In genomic region chr11:123751777-123752176, GRCh38 we compare ENCODE assay signal across 38 cellular contexts. TPM values are rescaled to one million over a fixed set of nuclear protein-coding genes. Genes with fewer than 3 reads are reported as not detected.
"Had no signal": no experiment of that assay in that cellular context is flagged by ENCODE, and none has a peak within 500 bp of the region (broad histone marks: within the 10 kb centered on the region; RNA-seq: fewer than 3 reads in every experiment).

No MANE protein-coding gene starts in this region.

- H3K9me3 ChIP-seq: gastroesophageal sphincter had no signal

- H3K27ac ChIP-seq: brain microvascular endothelial cell, coronary artery, dorsolateral prefrontal cortex, esophagus squamous epithelium, gastroesophageal sphincter had no signal

- H3K4me3 Mint-ChIP-seq: activated CD4-positive, alpha-beta memory T cell treated with anti-CD3 and anti-CD28 coated beads for 36 hours; activated CD4-positive, alpha-beta T cell treated with anti-CD3 and anti-CD28 coated beads for 36 hours; activated CD4-positive, alpha-beta T cell treated with anti-CD3 and anti-CD28 coated beads, Interleukin-2, amount 10 ng/mL, durations not matched to agents 24 days and 14 days; activated CD8-positive, alpha-beta memory T cell treated with anti-CD3 and anti-CD28 coated beads, Interleukin-2, amount 10 ng/mL, durations not matched to agents 7 days and 5 days; activated CD8-positive, alpha-beta T cell treated with anti-CD3 and anti-CD28 coated beads, Interleukin-2, amount 10 ng/mL, durations not matched to agents 7 days and 5 days; activated naive CD8-positive, alpha-beta T cell; activated T-cell treated with anti-CD3 and anti-CD28 coated beads, Interleukin-2, amount 50 U/mL, for 24 hours; activated T-cell treated with anti-CD3 and anti-CD28 coated beads, Interleukin-2, amount 50 U/mL, for 72 hours; central memory CD8-positive, alpha-beta T cell; dendritic cell treated with granulocyte-macrophage colony-stimulating factor and Interleukin-4, amounts not matched to agents 40 ng/mL and 50 ng/mL, for 4 days; endodermal cell had no signal

- H3K36me3 Mint-ChIP-seq: activated CD4-positive, alpha-beta memory T cell treated with anti-CD3 and anti-CD28 coated beads for 36 hours had no signal

- H3K4me1 Mint-ChIP-seq: activated CD4-positive, alpha-beta T cell treated with anti-CD3 and anti-CD28 coated beads for 36 hours; central memory CD8-positive, alpha-beta T cell had no signal

- DNase-seq: activated CD4-positive, alpha-beta memory T cell treated with anti-CD3 and anti-CD28 coated beads for 36 hours; activated CD4-positive, alpha-beta T cell treated with anti-CD3 and anti-CD28 coated beads for 36 hours; activated CD4-positive, alpha-beta T cell treated with anti-CD3 and anti-CD28 coated beads, Interleukin-2, amount 10 ng/mL, durations not matched to agents 24 days and 14 days; activated CD4-positive, CD25-positive, alpha-beta regulatory T cell; activated CD4-positive, CD25-positive, alpha-beta regulatory T cell treated with anti-CD3 and anti-CD28 coated beads, Interleukin-2, amount 50 U/mL, for 72 hours; activated CD8-positive, alpha-beta memory T cell treated with anti-CD3 and anti-CD28 coated beads, Interleukin-2, amount 10 ng/mL, durations not matched to agents 7 days and 5 days; activated CD8-positive, alpha-beta memory T cell treated with anti-CD3 and anti-CD28 coated beads, Interleukin-2, amount 50 U/mL, for 48 hours; activated CD8-positive, alpha-beta T cell treated with anti-CD3 and anti-CD28 coated beads, Interleukin-2, amount 10 ng/mL, durations not matched to agents 7 days and 5 days; activated gamma-delta T cell treated with Interleukin-2 at 50 U/mL for 16 hours; activated naive CD4-positive, alpha-beta T cell treated with anti-CD3 and anti-CD28 coated beads, Interleukin-2, amount 50 U/mL, for 16 hours; activated naive CD4-positive, alpha-beta T cell treated with Interleukin-2 at 50 U/mL for 16 hours; activated T-cell treated with anti-CD3 and anti-CD28 coated beads for 4 hours; activated T-cell treated with anti-CD3 and anti-CD28 coated beads, Interleukin-2, amount 50 U/mL, for 24 hours; activated T-cell treated with anti-CD3 and anti-CD28 coated beads, Interleukin-2, amount 50 U/mL, for 72 hours; amniotic stem cell; anterior cingulate cortex; brain microvascular endothelial cell; dorsolateral prefrontal cortex; effector memory CD4-positive, alpha-beta T cell; endodermal cell; erythroblast; esophagus squamous epithelium; foreskin melanocyte; T-helper 2 cell had no signal

- H3K9me3 Mint-ChIP-seq: activated CD4-positive, alpha-beta memory T cell treated with anti-CD3 and anti-CD28 coated beads for 36 hours; activated T-cell treated with anti-CD3 and anti-CD28 coated beads, Interleukin-2, amount 50 U/mL, for 24 hours; activated T-cell treated with anti-CD3 and anti-CD28 coated beads, Interleukin-2, amount 50 U/mL, for 72 hours; central memory CD8-positive, alpha-beta T cell; dendritic cell treated with granulocyte-macrophage colony-stimulating factor and Interleukin-4, amounts not matched to agents 40 ng/mL and 50 ng/mL, for 4 days had no signal

- ATAC-seq: activated CD4-positive, alpha-beta T cell treated with anti-CD3 and anti-CD28 coated beads for 36 hours; activated CD8-positive, alpha-beta memory T cell treated with anti-CD3 and anti-CD28 coated beads, Interleukin-2, amount 10 ng/mL, durations not matched to agents 7 days and 5 days; activated CD8-positive, alpha-beta T cell treated with anti-CD3 and anti-CD28 coated beads, Interleukin-2, amount 10 ng/mL, durations not matched to agents 7 days and 5 days; activated T-cell treated with anti-CD3 and anti-CD28 coated beads, Interleukin-2, amount 50 U/mL, for 72 hours; gastroesophageal sphincter had no signal

- H3K27me3 ChIP-seq: brain microvascular endothelial cell had no signal

- H3K4me1 ChIP-seq: gastroesophageal sphincter had no signal

- H3K4me3 ChIP-seq: coronary artery, dorsolateral prefrontal cortex, esophagus squamous epithelium, gastroesophageal sphincter had no signal

- H3K36me3 ChIP-seq: brain microvascular endothelial cell, esophagus squamous epithelium, gastroesophageal sphincter had no signal

- H3K27ac Mint-ChIP-seq: activated CD4-positive, alpha-beta memory T cell treated with anti-CD3 and anti-CD28 coated beads for 36 hours; activated CD4-positive, alpha-beta T cell treated with anti-CD3 and anti-CD28 coated beads for 36 hours; activated CD8-positive, alpha-beta memory T cell treated with anti-CD3 and anti-CD28 coated beads, Interleukin-2, amount 10 ng/mL, durations not matched to agents 7 days and 5 days; activated CD8-positive, alpha-beta T cell treated with anti-CD3 and anti-CD28 coated beads, Interleukin-2, amount 10 ng/mL, durations not matched to agents 7 days and 5 days; activated naive CD8-positive, alpha-beta T cell; activated T-cell treated with anti-CD3 and anti-CD28 coated beads, Interleukin-2, amount 50 U/mL, for 24 hours; activated T-cell treated with anti-CD3 and anti-CD28 coated beads, Interleukin-2, amount 50 U/mL, for 72 hours; dendritic cell treated with granulocyte-macrophage colony-stimulating factor and Interleukin-4, amounts not matched to agents 40 ng/mL and 50 ng/mL, for 4 days; endodermal cell had no signal

RNA-seq across cellular contexts. Expression of gene OR6X1, which starts 2.5 kb away (rescaled TPM):
- total RNA-seq: activated CD4-positive, alpha-beta memory T cell treated with anti-CD3 and anti-CD28 coated beads for 36 hours; activated CD4-positive, alpha-beta T cell treated with anti-CD3 and anti-CD28 coated beads for 36 hours; activated CD4-positive, alpha-beta T cell treated with anti-CD3 and anti-CD28 coated beads, Interleukin-2, amount 10 ng/mL, durations not matched to agents 24 days and 14 days; activated CD8-positive, alpha-beta memory T cell treated with anti-CD3 and anti-CD28 coated beads for 36 hours; activated CD8-positive, alpha-beta memory T cell treated with anti-CD3 and anti-CD28 coated beads, Interleukin-2, amount 10 ng/mL, durations not matched to agents 7 days and 5 days; activated CD8-positive, alpha-beta T cell treated with anti-CD3 and anti-CD28 coated beads, Interleukin-2, amount 10 ng/mL, durations not matched to agents 7 days and 5 days; activated T-cell treated with anti-CD3 and anti-CD28 coated beads, Interleukin-2, amount 50 U/mL, for 72 hours; astrocyte; bronchial epithelial cell; cardiac septum; cerebellum; dorsolateral prefrontal cortex; endodermal cell; esophagus squamous epithelium; fibroblast of lung; fibroblast of villous mesenchyme; gastroesophageal sphincter; glomerular endothelial cell; T-helper 1 cell treated with Interleukin-12 subunit alpha and Interleukin-12 subunit beta and Interleukin-4 antibody, amounts not matched to agents 30 ng/mL and 1 ng/mL, for 36 hours had no signal

RNA-seq across cellular contexts. Expression of gene OR6M1, which starts 54.4 kb away (rescaled TPM):
- total RNA-seq: activated CD4-positive, alpha-beta memory T cell treated with anti-CD3 and anti-CD28 coated beads for 36 hours; activated CD4-positive, alpha-beta T cell treated with anti-CD3 and anti-CD28 coated beads for 36 hours; activated CD4-positive, alpha-beta T cell treated with anti-CD3 and anti-CD28 coated beads, Interleukin-2, amount 10 ng/mL, durations not matched to agents 24 days and 14 days; activated CD8-positive, alpha-beta memory T cell treated with anti-CD3 and anti-CD28 coated beads for 36 hours; activated CD8-positive, alpha-beta memory T cell treated with anti-CD3 and anti-CD28 coated beads, Interleukin-2, amount 10 ng/mL, durations not matched to agents 7 days and 5 days; activated CD8-positive, alpha-beta T cell treated with anti-CD3 and anti-CD28 coated beads, Interleukin-2, amount 10 ng/mL, durations not matched to agents 7 days and 5 days; activated T-cell treated with anti-CD3 and anti-CD28 coated beads, Interleukin-2, amount 50 U/mL, for 72 hours; astrocyte; bronchial epithelial cell; cardiac septum; cerebellum; dorsolateral prefrontal cortex; endodermal cell; esophagus squamous epithelium; fibroblast of lung; fibroblast of villous mesenchyme; gastroesophageal sphincter; glomerular endothelial cell; T-helper 1 cell treated with Interleukin-12 subunit alpha and Interleukin-12 subunit beta and Interleukin-4 antibody, amounts not matched to agents 30 ng/mL and 1 ng/mL, for 36 hours had no signal
